7 cellular contexts compared by ENCODE assay signal in genomic region chrX:134071899-134072298, GRCh38.
DNase-seq lines count a peak whose midpoint lies in the region; TF ChIP-seq lines count a peak whose summit lies in the region.
"Not testable (repeated sequence)": the region's sequence is repeated elsewhere in the genome, so short reads cannot be mapped to it uniquely, and the experiment has no call there.

No MANE protein-coding gene starts in this region.

- not testable (repeated sequence) for H3K4me3 Mint-ChIP-seq in endodermal cell, neural progenitor cell

- 67% methylated on average over 6 of the region's 6 CpGs; no CpG with 5 or more reads in 1 of the 2 experiments for WGBS in endodermal cell (ENCODE audit: insufficient coverage in 1 of 2, insufficient read length in 1 of 2), 2 experiments

- H3K79me2 ChIP-seq in Loucy (ENCODE audit: insufficient read depth, low read length); OCI-LY1 (ENCODE audit: insufficient read depth, low read length); neural progenitor cell (ENCODE audit: low read depth): not testable (repeated sequence)

- not testable (repeated sequence) for H3K4me3 ChIP-seq in BE2C (ENCODE audit: low read depth, low read length); Loucy (ENCODE audit: low read length, poor library complexity, severe bottlenecking); OCI-LY1 (ENCODE audit: low read depth, low read length, poor library complexity, severe bottlenecking); WERI-Rb-1 (ENCODE audit: low read depth, low read length); endodermal cell (ENCODE audit: low read length); neural progenitor cell

- not testable (repeated sequence) for H3K27me3 Mint-ChIP-seq in endodermal cell (ENCODE audit: insufficient read depth); neural progenitor cell (ENCODE audit: insufficient read depth, low read depth)

- not testable (repeated sequence) for H3K4me1 ChIP-seq in BE2C; Loucy (ENCODE audit: insufficient read depth, low read length, poor library complexity, severe bottlenecking); OCI-LY1 (ENCODE audit: insufficient read depth, low read length, severe bottlenecking); endodermal cell (ENCODE audit: control insufficient read depth, insufficient read depth, low read length); neural progenitor cell

- H3K4me2 ChIP-seq in Loucy (ENCODE audit: low read depth, low read length, poor library complexity, severe bottlenecking); OCI-LY1 (ENCODE audit: low read length); neural progenitor cell: not testable (repeated sequence)

- H2AFZ ChIP-seq in Loucy (ENCODE audit: low read length); OCI-LY1 (ENCODE audit: low read length); neural progenitor cell (replicated peaks): not testable (repeated sequence)

- H3K27ac ChIP-seq in OCI-LY1 (ENCODE audit: low read depth, low read length, poor library complexity, severe bottlenecking); WERI-Rb-1; endodermal cell (ENCODE audit: low read depth, low read length); neural progenitor cell: not testable (repeated sequence)

- H3K9me3 Mint-ChIP-seq in endodermal cell: peaks cover 38% of the 10 kb centered on the region
- not testable (repeated sequence) for H3K9me3 Mint-ChIP-seq in neural progenitor cell

- H3K9ac ChIP-seq in Loucy (ENCODE audit: low read depth, low read length, poor library complexity, severe bottlenecking); OCI-LY1 (ENCODE audit: low read length); endodermal cell (ENCODE audit: extremely low read depth, low read length, poor library complexity, severe bottlenecking); neural progenitor cell: not testable (repeated sequence)

- H3K36me3 ChIP-seq in BE2C; Loucy (ENCODE audit: insufficient read depth, low read length); OCI-LY1 (ENCODE audit: insufficient read depth, low read length); WERI-Rb-1; endodermal cell (ENCODE audit: control insufficient read depth, insufficient read depth, low read length); neural progenitor cell: not testable (repeated sequence)

- not testable (repeated sequence) for TF ChIP-seq CTCF in BE2C (IDR thresholded peaks at IDR 0.05; ENCODE audit: low read depth, low read length)
- TF ChIP-seq CTCF in GM12872 (IDR thresholded peaks at IDR 0.05; ENCODE audit: insufficient read depth, low read depth, low read length): 0 out of 3 replicates have a peak, but pooled peaks have one; percentile 9
- TF ChIP-seq CTCF in Loucy (conservative IDR thresholded peaks at IDR 0.05; ENCODE audit: low read length): 0 out of 2 replicates have a peak, but pooled peaks have one; percentile 19
- 0 out of 2 replicates have a peak, but pooled peaks have one; percentile 7 for TF ChIP-seq CTCF in OCI-LY1 (IDR thresholded peaks at IDR 0.05; ENCODE audit: low read length)
- TF ChIP-seq CTCF in WERI-Rb-1 (IDR thresholded peaks at IDR 0.05; ENCODE audit: low read depth, low read length): 0 out of 2 replicates have a peak, but pooled peaks have one; percentile 3
- peak; percentile 66 for TF ChIP-seq CTCF in endodermal cell (conservative IDR thresholded peaks at IDR 0.05)
- peak; percentile 38 for TF ChIP-seq CTCF in neural progenitor cell (IDR thresholded peaks at IDR 0.05)

- not testable (repeated sequence) for H3K9me2 ChIP-seq in Loucy (replicated peaks; ENCODE audit: low read depth, low read length); OCI-LY1 (ENCODE audit: low read depth, low read length)

- not testable (repeated sequence) for H3K9me3 ChIP-seq in BE2C; Loucy (ENCODE audit: insufficient read depth, low read depth, low read length); OCI-LY1 (ENCODE audit: low read length); WERI-Rb-1 (ENCODE audit: severe bottlenecking); neural progenitor cell (ENCODE audit: low read depth)
- peaks cover 10% of the 10 kb centered on the region for H3K9me3 ChIP-seq in endodermal cell (ENCODE audit: control insufficient read depth, low read length)

- H3F3A ChIP-seq in Loucy (ENCODE audit: low read depth); OCI-LY1 (ENCODE audit: insufficient read depth, low read length): not testable (repeated sequence)
- peaks cover 12% of the 10 kb centered on the region for H3F3A ChIP-seq in neural progenitor cell (ENCODE audit: low read depth)

- not testable (repeated sequence) for H3K4me1 Mint-ChIP-seq in endodermal cell, neural progenitor cell

- H3K36me3 Mint-ChIP-seq in endodermal cell (ENCODE audit: low read depth); neural progenitor cell: not testable (repeated sequence)

- H4K20me1 ChIP-seq in Loucy (ENCODE audit: insufficient read depth, low read length, poor library complexity, severe bottlenecking); OCI-LY1 (ENCODE audit: insufficient read depth, low read length); neural progenitor cell (ENCODE audit: low read depth): not testable (repeated sequence)

- H3K27ac Mint-ChIP-seq in endodermal cell, neural progenitor cell: not testable (repeated sequence)

- H3K27me3 ChIP-seq in BE2C; Loucy (ENCODE audit: insufficient read depth, low read length, poor library complexity, severe bottlenecking); OCI-LY1 (ENCODE audit: insufficient read depth, low read length); WERI-Rb-1 (ENCODE audit: insufficient read depth, low read depth, severe bottlenecking); endodermal cell (ENCODE audit: control insufficient read depth, insufficient read depth, low read length, poor library complexity, severe bottlenecking); neural progenitor cell: not testable (repeated sequence)

- peak; percentile 3 for DNase-seq in BE2C
- DNase-seq in WERI-Rb-1; neural progenitor cell (ENCODE audit: low spot score): not testable (repeated sequence)
- peak; percentile 50 for DNase-seq in endodermal cell
